In genomic region chr15:34338347-34338746, GRCh38 we compare ENCODE assay signal across 8 cellular contexts. TPM values are rescaled to one million over a fixed set of nuclear protein-coding genes. Genes with fewer than 3 reads are reported as not detected.
DNase-seq lines count a peak whose midpoint lies in the region; ATAC-seq and TF ChIP-seq lines count a peak whose summit lies in the region.

No MANE protein-coding gene starts in this region.

- H3K9me3 ChIP-seq in right atrium auricular region, result no peaks in the 10 kb centered on the region

- no peak overlapping the region for H3K4ac ChIP-seq in mesendoderm (ENCODE audit: low read depth, low read length)

- CTCF ChIA-PET in MCF 10A (lab: Yijun Ruan, JAX), result interaction anchor here (0.6 to 2.2 kb wide), 7 partner anchors 9 to 105 kb away, joined by 3 to 11 read pairs (median 4); partner anchors contain the start of gene LPCAT4

- WGBS in mesendoderm (ENCODE audit: extremely low coverage, insufficient coverage, low lambda C conversion rate), result no CpG with 5 or more reads among the region's 16 CpGs
- WGBS in urinary bladder, result 76% methylated on average over 16 of the region's 16 CpGs

- no peak overlapping the region for H2BK5ac ChIP-seq in mesendoderm (ENCODE audit: low read length)

- H3K79me2 ChIP-seq in mesendoderm (ENCODE audit: control insufficient read depth, insufficient read depth, low read length), result peaks cover 14% of the 10 kb centered on the region

- H3K27me3 Mint-ChIP-seq in MCF 10A (ENCODE audit: insufficient read depth, unreplicated experiment), result no peaks in the 10 kb centered on the region

- peak overlapping the region; percentile 64 for H3K9ac ChIP-seq in mesendoderm (ENCODE audit: low read length)

- intact Hi-C loops in left cardiac atrium (cut with DNase I) (no loop called here), MCF 10A (cut with micrococcal nuclease) (loop anchor here (1.0 kb wide), 2 partner anchors 29 to 99 kb away; partner anchors contain the start of gene LPCAT4)

- H2BK120ac ChIP-seq in mesendoderm (ENCODE audit: low read depth, low read length), result no peak overlapping the region

- H3K4me1 Mint-ChIP-seq in MCF 10A (ENCODE audit: insufficient read depth, unreplicated experiment), result peaks cover 32% of the 10 kb centered on the region

- POLR2A ChIA-PET in MCF 10A (lab: Yijun Ruan, JAX), result interaction anchor here (0.6 to 4.8 kb wide), 22 partner anchors 10 to 650 kb away, joined by 3 to 69 read pairs (median 4); partner anchors contain the start of genes EMC4, GOLGA8B, KATNBL1 and LPCAT4

- H4K8ac ChIP-seq in mesendoderm (ENCODE audit: low read depth, low read length), result no peak overlapping the region

- peaks cover 0 to 52% of the 10 kb centered on the region in 2 donors for H3K4me1 ChIP-seq in right atrium auricular region
- no peaks in the 10 kb centered on the region for H3K4me1 ChIP-seq in mesendoderm (ENCODE audit: control insufficient read depth, low read depth, low read length)
- H3K4me1 ChIP-seq in urinary bladder (ENCODE audit: insufficient read depth), result peaks cover 2% of the 10 kb centered on the region

- no peak overlapping the region for H3K23ac ChIP-seq in mesendoderm (ENCODE audit: low read length)

- ATAC-seq in left cardiac atrium, result no peak

- peak overlapping the region; percentile 83 for H3K4me3 Mint-ChIP-seq in MCF 10A (ENCODE audit: unreplicated experiment)

- no peak overlapping the region for H3K18ac ChIP-seq in mesendoderm (ENCODE audit: low read length)

- H4K5ac ChIP-seq in mesendoderm (ENCODE audit: low read length), result no peak overlapping the region

- peaks cover 12% of the 10 kb centered on the region for H3K36me3 ChIP-seq in right atrium auricular region
- H3K36me3 ChIP-seq in mesendoderm (ENCODE audit: control insufficient read depth, insufficient read depth, low read length), result no peaks in the 10 kb centered on the region
- no peaks in the 10 kb centered on the region for H3K36me3 ChIP-seq in urinary bladder (ENCODE audit: insufficient read depth)

- no peak overlapping the region for H2BK15ac ChIP-seq in mesendoderm (replicated peaks; ENCODE audit: low read depth)

- H3K27ac ChIP-seq in right atrium auricular region (peak overlapping the region; percentile 94), mesendoderm (ENCODE audit: low read depth, low read length) (no peak overlapping the region), urinary bladder (ENCODE audit: low read depth) (no peak overlapping the region)

- no peak overlapping the region for H2AK5ac ChIP-seq in mesendoderm (ENCODE audit: low read length)

- peak overlapping the region; percentile 56 for H3K56ac ChIP-seq in mesendoderm (ENCODE audit: low read length)

- peak overlapping the region; percentile 98 for H3K4me2 ChIP-seq in mesendoderm (ENCODE audit: low read length)

- H3K27ac Mint-ChIP-seq in MCF 10A (ENCODE audit: low read depth, unreplicated experiment), result no peak overlapping the region

- H3K36me3 Mint-ChIP-seq in MCF 10A (ENCODE audit: insufficient read depth, unreplicated experiment), result peaks cover 34% of the 10 kb centered on the region

- TF ChIP-seq CTCF in right atrium auricular region (IDR thresholded peaks at IDR 0.05), result no peak
- TF ChIP-seq CTCF in MCF 10A (IDR thresholded peaks at IDR 0.05; ENCODE audit: unreplicated experiment), result no peak
- TF ChIP-seq CTCF in GM10266 (IDR thresholded peaks at IDR 0.05; ENCODE audit: control insufficient read depth, insufficient read depth, low read depth, missing control alignments), result no peak

- TSS peak; percentile 52 for BruUV-seq in MCF 10A (replicated peaks; lab: Mats Ljungman, UMichigan)

- no peak for DNase-seq in right atrium auricular region (ENCODE audit: low spot score)
- DNase-seq in left cardiac atrium, result no peak
- DNase-seq in MCF 10A (ENCODE audit: unreplicated experiment), result no peak
- no peak for DNase-seq in mesendoderm
- DNase-seq in GM10266 (ENCODE audit: extremely low spot score), result no peak
- DNase-seq in epidermal melanocyte (ENCODE audit: insufficient read length, low spot score), result no peak
- no peak for DNase-seq in superior temporal gyrus (ENCODE audit: extremely low spot score)

- no peaks in the 10 kb centered on the region for H3K27me3 ChIP-seq in right atrium auricular region
- no peaks in the 10 kb centered on the region for H3K27me3 ChIP-seq in mesendoderm (ENCODE audit: insufficient read depth, low read length, poor library complexity)

- no peaks in the 10 kb centered on the region for H3K9me3 Mint-ChIP-seq in MCF 10A (ENCODE audit: unreplicated experiment)

- H3K4me3 ChIP-seq in right atrium auricular region (peak overlapping the region; percentile 79 to 90), mesendoderm (ENCODE audit: low read length) (no peak overlapping the region), urinary bladder (ENCODE audit: low read depth, low read length) (peak overlapping the region; percentile 88)

- H3K79me1 ChIP-seq in mesendoderm (ENCODE audit: low read length), result peaks cover 2% of the 10 kb centered on the region

RNA-seq across cellular contexts. Expression of gene SLC12A6, which starts 0.8 kb away (rescaled TPM):
- total RNA-seq in right atrium auricular region, result 10 to 100 TPM; 21.1 to 21.6 TPM
- total RNA-seq in left cardiac atrium, result 10 to 100 TPM; 16.0 to 19.6 TPM
- total RNA-seq in MCF 10A (2022), result 11.7 and 15.3 TPM in 2 replicates
- polyA plus RNA-seq in mesendoderm (2013, experiment 1 of 2), result 4.5 TPM
- 4.4 TPM for polyA plus RNA-seq in mesendoderm (2013, experiment 2 of 2)
- 22.2 TPM for total RNA-seq in urinary bladder
- polyA plus RNA-seq in urinary bladder, result 6.6 TPM

RNA-seq across cellular contexts. Expression of gene NOP10, which starts 4.6 kb away (rescaled TPM):
- 100 to 1,000 TPM; 115 to 120 TPM for total RNA-seq in right atrium auricular region
- 100 to 1,000 TPM; 109 to 117 TPM for total RNA-seq in left cardiac atrium
- total RNA-seq in MCF 10A (2022), result 168 and 187 TPM in 2 replicates
- polyA plus RNA-seq in mesendoderm (2013, experiment 1 of 2), result 546 TPM
- polyA plus RNA-seq in mesendoderm (2013, experiment 2 of 2), result 590 TPM
- 129 TPM for total RNA-seq in urinary bladder
- 169 TPM for polyA plus RNA-seq in urinary bladder

RNA-seq across cellular contexts. Expression of gene NUTM1, which starts 4.8 kb away (rescaled TPM):
- not detected for total RNA-seq in right atrium auricular region
- not detected for total RNA-seq in left cardiac atrium
- total RNA-seq in MCF 10A (2022), result not detected in 2 replicates
- 0.56 TPM for polyA plus RNA-seq in mesendoderm (2013, experiment 1 of 2)
- 0.53 TPM for polyA plus RNA-seq in mesendoderm (2013, experiment 2 of 2)
- not detected for total RNA-seq in urinary bladder
- 0.03 TPM for polyA plus RNA-seq in urinary bladder

RNA-seq across cellular contexts. Expression of gene LPCAT4, which starts 28.6 kb away (rescaled TPM):
- 10 to 100 TPM in 1 of 2 donors, 1 to 10 TPM in 1; 9.2 to 17.5 TPM for total RNA-seq in right atrium auricular region
- total RNA-seq in left cardiac atrium, result 10 to 100 TPM; 31.3 to 43.7 TPM
- 17.0 and 17.4 TPM in 2 replicates for total RNA-seq in MCF 10A (2022)
- 24.7 TPM for polyA plus RNA-seq in mesendoderm (2013, experiment 1 of 2)
- 25.1 TPM for polyA plus RNA-seq in mesendoderm (2013, experiment 2 of 2)
- total RNA-seq in urinary bladder, result 12.2 TPM
- 32.5 TPM for polyA plus RNA-seq in urinary bladder

Comparison
In these comparisons a context has a peak if more than half of its experiments do, and no peak if none do; other contexts are left out.
1. H3K27ac ChIP-seq: peak in right atrium auricular region (2 of 2); none in mesendoderm (single experiment) and urinary bladder (single experiment).